In the genomic region with DNA sequence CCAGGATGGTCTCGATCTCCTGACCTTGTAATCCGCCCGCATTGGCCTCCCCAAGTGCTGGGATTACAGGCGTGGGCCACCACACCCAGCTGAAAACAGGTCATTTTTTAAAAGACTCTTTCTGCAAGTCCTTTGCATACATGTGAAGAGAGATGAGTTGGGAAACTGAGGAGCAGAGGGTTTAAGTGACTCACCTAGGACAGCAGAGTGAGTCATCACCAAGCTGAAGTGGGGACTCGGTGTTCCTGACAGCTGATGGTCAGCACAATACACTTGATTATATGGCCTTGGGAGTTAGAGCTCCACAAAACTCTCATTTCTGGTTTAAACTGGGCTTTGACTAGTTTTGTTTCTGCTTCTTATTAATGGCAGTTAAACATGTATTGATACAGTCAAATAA, we compare ENCODE assay signal across 1 cellular context.
TF ChIP-seq lines count a peak whose summit lies in the region.

No MANE protein-coding gene starts in this region.

TF ChIP-seq in H1, 55 proteins besides CTCF, POLR2A, EP300 and RAD21:
- TF ChIP-seq TAF1 (IDR thresholded peaks at IDR 0.05; ENCODE audit: low read depth, low read length) = no peak
- TF ChIP-seq YY1 (IDR thresholded peaks at IDR 0.05; ENCODE audit: low read depth, low read length) = no peak
- TF ChIP-seq MAFK (IDR thresholded peaks at IDR 0.05; ENCODE audit: low read depth, low read length) = no peak
- TF ChIP-seq, protein P1, sequence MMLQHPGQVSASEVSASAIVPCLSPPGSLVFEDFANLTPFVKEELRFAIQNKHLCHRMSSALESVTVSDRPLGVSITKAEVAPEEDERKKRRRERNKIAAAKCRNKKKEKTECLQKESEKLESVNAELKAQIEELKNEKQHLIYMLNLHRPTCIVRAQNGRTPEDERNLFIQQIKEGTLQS (IDR thresholded peaks at IDR 0.05; ENCODE audit: insufficient read depth, low read depth, low read length) = no peak
- no peak for TF ChIP-seq JUN (IDR thresholded peaks at IDR 0.05; ENCODE audit: low read depth, low read length)
- TF ChIP-seq SIN3A (conservative IDR thresholded peaks at IDR 0.05 in 1 of 2, IDR thresholded peaks at IDR 0.05 in 1 of 2; ENCODE audit: low read depth in 1 of 2, low read length in 2 of 2) = no peak
